ENCODE assay signal across 15 cellular contexts in the genomic region with DNA sequence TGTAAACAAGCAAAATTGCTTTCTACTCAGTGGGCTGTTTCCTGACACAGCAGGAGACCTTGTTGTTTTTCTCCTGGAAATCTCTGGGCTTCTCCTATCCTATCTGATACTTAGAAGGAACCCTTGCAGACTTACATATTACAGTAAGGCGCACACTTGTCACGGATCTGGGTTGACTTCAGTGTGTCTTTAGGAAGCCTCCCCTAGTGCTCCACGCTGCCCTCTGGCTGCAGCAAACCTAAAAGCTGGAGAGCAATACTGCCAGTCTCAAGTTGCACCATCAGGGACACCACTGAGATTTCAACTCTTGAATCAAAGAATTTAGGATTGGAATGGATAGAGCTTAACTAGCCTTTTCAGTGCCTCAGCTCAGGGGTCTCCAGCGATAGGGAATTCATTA.
DNase-seq lines count a peak whose midpoint lies in the region; ATAC-seq and TF ChIP-seq lines count a peak whose summit lies in the region.
"Had no signal": no experiment of that assay in that cellular context is flagged by ENCODE, and none has a peak within 500 bp of the region (broad histone marks: within the 10 kb centered on the region; RNA-seq: fewer than 3 reads in every experiment).

No MANE protein-coding gene starts in this region.

- H3K56ac ChIP-seq in H9 (ENCODE audit: insufficient read length, low read depth, low read length), result no peak overlapping the region

- H3K14ac ChIP-seq in H9 (ENCODE audit: insufficient read depth, low read length), result no peak overlapping the region

- no peaks in the 10 kb centered on the region for H3K4me1 ChIP-seq in stomach
- no peaks in the 10 kb centered on the region for H3K4me1 ChIP-seq in H9 (ENCODE audit: insufficient read depth, low read length)
- H3K4me1 ChIP-seq: tibial artery had no signal

- peaks cover 8% of the 10 kb centered on the region for H3K27me3 Mint-ChIP-seq in activated naive CD8-positive, alpha-beta T cell treated with anti-CD3 and anti-CD28 coated beads for 36 hours
- H3K27me3 Mint-ChIP-seq in activated naive CD8-positive, alpha-beta T cell treated with anti-CD3 and anti-CD28 coated beads, Interleukin-2, amount 50 U/mL, for 24 hours, result peaks cover 10% of the 10 kb centered on the region
- peaks cover 1% of the 10 kb centered on the region for H3K27me3 Mint-ChIP-seq in H9 (ENCODE audit: low read depth)
- H3K27me3 Mint-ChIP-seq in immature natural killer cell (ENCODE audit: low read depth in 3 of 3), result peaks cover 0 to 3% (median 0%) of the 10 kb centered on the region in 3 donors
- H3K27me3 Mint-ChIP-seq: memory B cell had no signal

- peak; percentile 1 for DNase-seq in activated naive CD8-positive, alpha-beta T cell treated with anti-CD3 and anti-CD28 coated beads for 36 hours
- no peak for DNase-seq in activated naive CD8-positive, alpha-beta T cell treated with anti-CD3 and anti-CD28 coated beads, Interleukin-2, amount 50 U/mL, for 24 hours
- DNase-seq in UCSD-AML1 (lab: John Stamatoyannopoulos, UW; ENCODE audit: unreplicated experiment) (peak; percentile 62), iPS-NIHi7 (ENCODE audit: extremely low spot score) (peak; percentile 64), stomach (peak; percentile 64), H9 (no peak), ACHN (no peak), immature natural killer cell (no peak)
- DNase-seq: central memory CD4-positive, alpha-beta T cell; NCI-H2081 treated with DMSO at 0.1 percent for 48 hours; occipital lobe; tibial artery had no signal

- H3K18ac ChIP-seq in H9 (ENCODE audit: insufficient read length, low read depth, low read length), result no peak overlapping the region

- WGBS in stomach, 5 donors, result 59 to 98% (median 94%) methylated on average over 4 of the region's 4 CpGs
- WGBS in H9 (ENCODE audit: extremely low coverage, insufficient read length, low lambda C conversion rate), result no CpG with 5 or more reads among the region's 4 CpGs

- no peak overlapping the region for H3K27ac Mint-ChIP-seq in activated naive CD8-positive, alpha-beta T cell treated with anti-CD3 and anti-CD28 coated beads for 36 hours
- H3K27ac Mint-ChIP-seq in activated naive CD8-positive, alpha-beta T cell treated with anti-CD3 and anti-CD28 coated beads, Interleukin-2, amount 50 U/mL, for 24 hours, result no peak overlapping the region
- H3K27ac Mint-ChIP-seq in H9, result no peak overlapping the region
- no peak overlapping the region for H3K27ac Mint-ChIP-seq in immature natural killer cell
- H3K27ac Mint-ChIP-seq: activated naive CD4-positive, alpha-beta T cell treated with anti-CD3 and anti-CD28 coated beads, Interleukin-2, amount 50 U/mL, for 24 hours; memory B cell had no signal

- no peak overlapping the region for H2AK5ac ChIP-seq in H9 (ENCODE audit: insufficient read length, low read length)

- ATAC-seq in activated naive CD8-positive, alpha-beta T cell treated with anti-CD3 and anti-CD28 coated beads, Interleukin-2, amount 50 U/mL, for 24 hours, result no peak

- H3K23me2 ChIP-seq in H9 (ENCODE audit: insufficient read length, low read depth, low read length, poor library complexity, severe bottlenecking), result no peaks in the 10 kb centered on the region

- H3K27ac ChIP-seq in stomach (no peak overlapping the region), H9 (ENCODE audit: insufficient read length, low read depth, low read length) (no peak overlapping the region)
- H3K27ac ChIP-seq: heart left ventricle, tibial artery had no signal

- in situ Hi-C loops in ACHN (cut with HindIII; ENCODE audit: low pct_ligation_motif_present, low pct_unique_long_range_greater_than_20kb, low sequenced_read_pairs), result no loop called here

- H4K8ac ChIP-seq in H9 (replicated peaks; ENCODE audit: insufficient read length, low read depth, low read length), result no peak overlapping the region

- H3K4me2 ChIP-seq in H9 (ENCODE audit: insufficient read depth, insufficient read length, low read length), result no peak overlapping the region

- no peak overlapping the region for H2BK20ac ChIP-seq in H9 (ENCODE audit: low read depth, low read length, poor library complexity, severe bottlenecking)

- no peak overlapping the region for H2BK12ac ChIP-seq in H9 (ENCODE audit: insufficient read length, low read depth, low read length)

- H3K9me3 ChIP-seq in stomach (no peaks in the 10 kb centered on the region), H9 (ENCODE audit: control insufficient read depth, low read depth, low read length) (no peaks in the 10 kb centered on the region)
- H3K9me3 ChIP-seq: heart left ventricle, tibial artery had no signal

- TF ChIP-seq POLR2A in stomach (IDR thresholded peaks at IDR 0.05), result no peak

- H3K4me3 ChIP-seq in stomach, result no peak overlapping the region
- H3K4me3 ChIP-seq: heart left ventricle, tibial artery had no signal

- H2AFZ ChIP-seq in H9 (ENCODE audit: low read length), result no peak overlapping the region

- H3K27me3 ChIP-seq in stomach (no peaks in the 10 kb centered on the region), H9 (ENCODE audit: insufficient read depth, low read length) (no peaks in the 10 kb centered on the region)
- H3K27me3 ChIP-seq: heart left ventricle, tibial artery had no signal

- H4K91ac ChIP-seq in H9 (ENCODE audit: insufficient read length, low read depth, low read length), result no peak overlapping the region

- no peak overlapping the region for H2BK15ac ChIP-seq in H9 (ENCODE audit: low read depth, low read length)

- no peaks in the 10 kb centered on the region for H3K36me3 Mint-ChIP-seq in activated naive CD8-positive, alpha-beta T cell treated with anti-CD3 and anti-CD28 coated beads for 36 hours
- no peaks in the 10 kb centered on the region for H3K36me3 Mint-ChIP-seq in activated naive CD8-positive, alpha-beta T cell treated with anti-CD3 and anti-CD28 coated beads, Interleukin-2, amount 50 U/mL, for 24 hours (ENCODE audit: low read depth)
- no peaks in the 10 kb centered on the region for H3K36me3 Mint-ChIP-seq in H9 (ENCODE audit: insufficient read depth in 1 of 3, low read depth in 3 of 3)
- no peaks in the 10 kb centered on the region for H3K36me3 Mint-ChIP-seq in immature natural killer cell
- H3K36me3 Mint-ChIP-seq: activated naive CD4-positive, alpha-beta T cell treated with anti-CD3 and anti-CD28 coated beads, Interleukin-2, amount 50 U/mL, for 24 hours; memory B cell had no signal

- no peaks in the 10 kb centered on the region for H4K20me1 ChIP-seq in H9 (ENCODE audit: control insufficient read depth, insufficient read depth, insufficient read length)

- TF ChIP-seq CTCF in stomach (IDR thresholded peaks at IDR 0.05) (peak in 1 of 7 experiments; percentile 55), H9 (conservative IDR thresholded peaks at IDR 0.05) (no peak)

- H3T11ph ChIP-seq in H9 (ENCODE audit: low read length), result no peak overlapping the region

- H3K79me1 ChIP-seq in H9 (ENCODE audit: insufficient read depth, low read depth, low read length, poor library complexity, severe bottlenecking), result no peaks in the 10 kb centered on the region

- H3K23ac ChIP-seq in H9 (ENCODE audit: insufficient read length, low read depth, low read length), result no peak overlapping the region

- H2BK120ac ChIP-seq in H9 (ENCODE audit: low read depth, low read length, poor library complexity, severe bottlenecking), result no peak overlapping the region

- intact Hi-C loops in stomach (cut with DNase I; ENCODE audit: low total_unique reads), result loop anchor here (10.0 kb wide), 1 partner anchor 108 kb away; no protein-coding TSS in a partner anchor

- H3K9ac ChIP-seq in H9 (ENCODE audit: extremely low read depth, insufficient read length, low read length), result no peak overlapping the region

- H3K36me3 ChIP-seq in stomach, result no peaks in the 10 kb centered on the region
- H3K36me3 ChIP-seq: heart left ventricle, tibial artery had no signal

- H2BK5ac ChIP-seq in H9 (ENCODE audit: insufficient read length, low read length), result no peak overlapping the region

- no peak overlapping the region for H4K5ac ChIP-seq in H9 (ENCODE audit: insufficient read length, low read depth, low read length)

- no peak for TF ChIP-seq EP300 in stomach (IDR thresholded peaks at IDR 0.05)

- no peaks in the 10 kb centered on the region for H3K9me3 Mint-ChIP-seq in activated naive CD8-positive, alpha-beta T cell treated with anti-CD3 and anti-CD28 coated beads for 36 hours
- H3K9me3 Mint-ChIP-seq in activated naive CD8-positive, alpha-beta T cell treated with anti-CD3 and anti-CD28 coated beads, Interleukin-2, amount 50 U/mL, for 24 hours, result no peaks in the 10 kb centered on the region
- no peaks in the 10 kb centered on the region for H3K9me3 Mint-ChIP-seq in H9
- peaks cover 0 to 5% (median 0%) of the 10 kb centered on the region in 6 donors for H3K9me3 Mint-ChIP-seq in immature natural killer cell
- H3K9me3 Mint-ChIP-seq: activated naive CD4-positive, alpha-beta T cell treated with anti-CD3 and anti-CD28 coated beads, Interleukin-2, amount 50 U/mL, for 24 hours had no signal

- no peaks in the 10 kb centered on the region for H3K4me1 Mint-ChIP-seq in activated naive CD8-positive, alpha-beta T cell treated with anti-CD3 and anti-CD28 coated beads for 36 hours
- H3K4me1 Mint-ChIP-seq in activated naive CD8-positive, alpha-beta T cell treated with anti-CD3 and anti-CD28 coated beads, Interleukin-2, amount 50 U/mL, for 24 hours, result no peaks in the 10 kb centered on the region
- peaks cover 5 to 8% of the 10 kb centered on the region in 2 experiments for H3K4me1 Mint-ChIP-seq in H9
- H3K4me1 Mint-ChIP-seq in immature natural killer cell, result no peaks in the 10 kb centered on the region
- H3K4me1 Mint-ChIP-seq: activated naive CD4-positive, alpha-beta T cell treated with anti-CD3 and anti-CD28 coated beads, Interleukin-2, amount 50 U/mL, for 24 hours; memory B cell had no signal

- no peaks in the 10 kb centered on the region for H3K79me2 ChIP-seq in H9 (ENCODE audit: insufficient read depth, low read length)

- no peak overlapping the region for H3K4ac ChIP-seq in H9 (ENCODE audit: low read depth, low read length)

- no peak overlapping the region for H3K4me3 Mint-ChIP-seq in activated naive CD8-positive, alpha-beta T cell treated with anti-CD3 and anti-CD28 coated beads for 36 hours
- no peak overlapping the region for H3K4me3 Mint-ChIP-seq in activated naive CD8-positive, alpha-beta T cell treated with anti-CD3 and anti-CD28 coated beads, Interleukin-2, amount 50 U/mL, for 24 hours
- H3K4me3 Mint-ChIP-seq in H9, result no peak overlapping the region
- H3K4me3 Mint-ChIP-seq in immature natural killer cell, result no peak overlapping the region
- H3K4me3 Mint-ChIP-seq: activated naive CD4-positive, alpha-beta T cell treated with anti-CD3 and anti-CD28 coated beads, Interleukin-2, amount 50 U/mL, for 24 hours; memory B cell had no signal

Comparison
In these comparisons a context has a peak if more than half of its experiments do, and no peak if none do; other contexts are left out.
1. DNase-seq: peak in activated naive CD8-positive, alpha-beta T cell treated with anti-CD3 and anti-CD28 coated beads for 36 hours (single experiment), UCSD-AML1 (single experiment), iPS-NIHi7 (single experiment) and stomach (single experiment); none in activated naive CD8-positive, alpha-beta T cell treated with anti-CD3 and anti-CD28 coated beads, Interleukin-2, amount 50 U/mL, for 24 hours (single experiment), H9 (single experiment), ACHN (single experiment) and immature natural killer cell (0 of 3).